In the genomic region with DNA sequence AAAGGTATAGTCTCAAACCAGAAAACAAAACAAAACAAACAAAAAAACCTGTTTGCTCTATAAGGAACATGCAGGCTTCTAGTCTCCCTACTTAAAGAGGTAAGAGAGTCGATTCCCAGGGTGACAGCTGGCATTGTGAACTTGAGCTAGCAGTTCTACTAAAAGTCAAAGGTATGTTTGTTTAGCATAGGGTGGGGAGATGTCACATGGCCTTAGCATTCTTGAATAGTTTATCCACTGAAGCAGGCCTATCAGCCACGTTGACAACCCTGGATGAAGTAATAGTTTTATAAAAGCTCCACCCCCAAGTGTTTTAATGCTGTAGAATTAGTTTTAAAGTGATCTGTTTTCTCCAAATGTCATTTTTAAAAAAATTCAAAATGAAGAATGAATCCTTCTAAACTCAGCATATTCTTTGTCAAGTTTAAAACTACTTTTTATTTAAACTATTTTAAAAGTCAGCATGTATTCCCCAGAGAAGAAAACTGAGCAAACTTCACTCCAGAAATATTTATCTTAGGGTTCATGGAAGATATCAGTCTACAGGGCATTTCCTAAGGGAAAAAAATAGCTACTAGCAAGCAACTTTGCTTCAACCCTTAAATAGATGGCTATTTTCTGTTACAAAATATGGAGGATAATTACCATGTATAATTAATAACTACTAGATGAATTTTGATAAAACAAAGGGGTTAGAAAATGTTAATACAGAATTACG, we compare ENCODE assay signal across 12 cellular contexts. TPM values are rescaled to one million over a fixed set of nuclear protein-coding genes. Genes with fewer than 3 reads are reported as not detected.
DNase-seq lines count a peak whose midpoint lies in the region; ATAC-seq and TF ChIP-seq lines count a peak whose summit lies in the region.
"Had no signal": no experiment of that assay in that cellular context is flagged by ENCODE, and none has a peak within 500 bp of the region (broad histone marks: within the 10 kb centered on the region; RNA-seq: fewer than 3 reads in every experiment).

No MANE protein-coding gene starts in this region.

- peak overlapping the region; percentile 96 for H3K27ac ChIP-seq in SK-N-MC
- H3K27ac ChIP-seq in right atrium auricular region, result peak overlapping the region; percentile 83 to 94

- no peaks in the 10 kb centered on the region for H3K9me3 Mint-ChIP-seq in naive thymus-derived CD8-positive, alpha-beta T cell
- no peaks in the 10 kb centered on the region for H3K9me3 Mint-ChIP-seq in activated T-cell treated with anti-CD3 and anti-CD28 coated beads, Interleukin-2, amount 50 U/mL, for 72 hours
- H3K9me3 Mint-ChIP-seq: activated T-helper 2 cell treated with anti-CD3 and anti-CD28 coated beads, Interferon-gamma antibody, Interleukin-2, Interleukin-4, amounts not matched to agents 10 μg/mL and 5 μg/mL and 100 μg/mL, durations not matched to agents 14 hours and 24 hours and 36 hours; T-helper 1 cell treated with Interleukin-12 subunit alpha and Interleukin-12 subunit beta and Interleukin-4 antibody, amounts not matched to agents 30 μg/mL and 1 μg/mL, for 36 hours had no signal

- peak overlapping the region; percentile 71 for H3K9ac ChIP-seq in SK-N-MC (ENCODE audit: insufficient read length)

- peaks cover 0 to 5% (median 0%) of the 10 kb centered on the region in 3 donors for H3K36me3 Mint-ChIP-seq in naive thymus-derived CD8-positive, alpha-beta T cell
- no peaks in the 10 kb centered on the region for H3K36me3 Mint-ChIP-seq in activated T-cell treated with anti-CD3 and anti-CD28 coated beads, Interleukin-2, amount 50 U/mL, for 72 hours (ENCODE audit: insufficient read depth in 2 of 2)

- POLR2A ChIA-PET in naive thymus-derived CD8-positive, alpha-beta T cell (lab: Charles Lee), result interaction anchor here (0.7 kb wide), 1 partner anchor 187 kb away, joined by 3 read pairs; no protein-coding TSS in a partner anchor

- H3K9me3 ChIP-seq in HAP-1, result no peaks in the 10 kb centered on the region
- no peaks in the 10 kb centered on the region for H3K9me3 ChIP-seq in SK-N-MC (ENCODE audit: low read depth, low read length)
- no peaks in the 10 kb centered on the region for H3K9me3 ChIP-seq in right atrium auricular region
- H3K9me3 ChIP-seq in MG63, result no peaks in the 10 kb centered on the region

- no peak for TF ChIP-seq CTCF in right atrium auricular region (IDR thresholded peaks at IDR 0.05)

- ATAC-seq in sciatic nerve, result peak; percentile 56
- ATAC-seq in naive thymus-derived CD8-positive, alpha-beta T cell, result no peak
- no peak for ATAC-seq in HG03565 (IDR thresholded peaks at IDR 0.05; ENCODE audit: unreplicated experiment)
- ATAC-seq in activated T-cell treated with anti-CD3 and anti-CD28 coated beads, Interleukin-2, amount 50 U/mL, for 72 hours (replicated peaks in 1 of 2), result no peak

- H3K27me3 Mint-ChIP-seq in naive thymus-derived CD8-positive, alpha-beta T cell, result no peaks in the 10 kb centered on the region
- H3K27me3 Mint-ChIP-seq in activated T-cell treated with anti-CD3 and anti-CD28 coated beads, Interleukin-2, amount 50 U/mL, for 72 hours (ENCODE audit: low read depth), result no peaks in the 10 kb centered on the region

- in situ Hi-C loops in HAP-1 (cut with MboI; ENCODE audit: low sequenced_read_pairs), result no loop called here

- H3K27me3 ChIP-seq in HAP-1 (ENCODE audit: low read depth) (no peaks in the 10 kb centered on the region), right atrium auricular region (no peaks in the 10 kb centered on the region), MG63 (peaks cover 2% of the 10 kb centered on the region; the same call in 1 of the 2 replicates)

- intact Hi-C loops in sciatic nerve (cut with DNase I), result no loop called here

- H3K27ac Mint-ChIP-seq in naive thymus-derived CD8-positive, alpha-beta T cell, result peak overlapping the region in 3 of 10 donors; percentile 47 to 87 (median 66)
- no peak overlapping the region for H3K27ac Mint-ChIP-seq in activated T-cell treated with anti-CD3 and anti-CD28 coated beads, Interleukin-2, amount 50 U/mL, for 72 hours
- H3K27ac Mint-ChIP-seq: activated T-helper 2 cell treated with anti-CD3 and anti-CD28 coated beads, Interferon-gamma antibody, Interleukin-2, Interleukin-4, amounts not matched to agents 10 μg/mL and 5 μg/mL and 100 μg/mL, durations not matched to agents 14 hours and 24 hours and 36 hours; T-helper 1 cell treated with Interleukin-12 subunit alpha and Interleukin-12 subunit beta and Interleukin-4 antibody, amounts not matched to agents 30 μg/mL and 1 μg/mL, for 36 hours had no signal

- H3K4me1 ChIP-seq in HAP-1 (peaks cover 1% of the 10 kb centered on the region), right atrium auricular region (peaks cover 0 to 24% of the 10 kb centered on the region in 2 donors)

- H3K4me3 ChIP-seq in HAP-1 (no peak overlapping the region), SK-N-MC (peak overlapping the region; percentile 9), right atrium auricular region (peak overlapping the region; percentile 52 to 64), MG63 (no peak overlapping the region)

- H3K4me1 Mint-ChIP-seq in naive thymus-derived CD8-positive, alpha-beta T cell, result peaks cover 2 to 13% (median 8%) of the 10 kb centered on the region in 4 donors
- H3K4me1 Mint-ChIP-seq in activated T-cell treated with anti-CD3 and anti-CD28 coated beads, Interleukin-2, amount 50 U/mL, for 72 hours (ENCODE audit: low read depth), result peaks cover 9% of the 10 kb centered on the region

- H3K36me3 ChIP-seq in HAP-1 (replicated peaks) (no peaks in the 10 kb centered on the region), SK-N-MC (ENCODE audit: insufficient read depth, low read length) (no peaks in the 10 kb centered on the region), right atrium auricular region (peaks cover 41% of the 10 kb centered on the region), MG63 (no peaks in the 10 kb centered on the region)

- H3K4me3 Mint-ChIP-seq in naive thymus-derived CD8-positive, alpha-beta T cell, result no peak overlapping the region
- H3K4me3 Mint-ChIP-seq in activated T-cell treated with anti-CD3 and anti-CD28 coated beads, Interleukin-2, amount 50 U/mL, for 72 hours, result no peak overlapping the region
- H3K4me3 Mint-ChIP-seq: T-helper 1 cell treated with Interleukin-12 subunit alpha and Interleukin-12 subunit beta and Interleukin-4 antibody, amounts not matched to agents 30 μg/mL and 1 μg/mL, for 36 hours had no signal

- DNase-seq in HAP-1 (ENCODE audit: low spot score in 2 of 2) (peak; percentile 12 to 30), SK-N-MC (ENCODE audit: low read depth, low spot score) (no peak), right atrium auricular region (ENCODE audit: low spot score) (no peak), sciatic nerve (ENCODE audit: low spot score) (no peak), MG63 (no peak)
- DNase-seq in naive thymus-derived CD8-positive, alpha-beta T cell, result no peak
- DNase-seq in activated T-cell treated with anti-CD3 and anti-CD28 coated beads, Interleukin-2, amount 50 U/mL, for 72 hours, result no peak
- DNase-seq: NCI-H146 had no signal

RNA-seq across cellular contexts. Expression of a gene that starts 1.7 kb away (rescaled TPM):
- 100 to 1,000 TPM; 357 to 410 TPM for total RNA-seq in right atrium auricular region
- total RNA-seq in sciatic nerve, result 19.9 TPM
- 1 to 10 TPM; 5.5 to 5.6 TPM for total RNA-seq in naive thymus-derived CD8-positive, alpha-beta T cell
- 1 to 10 TPM in 1 of 3 donors, under 1 TPM in 2; 0.52 to 1.5 (median 0.88) TPM for polyA plus RNA-seq in naive thymus-derived CD8-positive, alpha-beta T cell
- 1 to 10 TPM in 1 of 2 donors, under 1 TPM in 1; 0.39 to 1.1 TPM for total RNA-seq in activated T-cell treated with anti-CD3 and anti-CD28 coated beads, Interleukin-2, amount 50 U/mL, for 72 hours
- 0.03 and 0.05 TPM in 2 replicates for total RNA-seq in MG63 (2014; rRNA removed; shearing (Covaris generic); ENCODE audit: low replicate concordance)
- total RNA-seq: Daoy had no signal

RNA-seq across cellular contexts. Expression of a gene that starts 29.5 kb away (rescaled TPM):
- total RNA-seq in right atrium auricular region (1,000 to 10,000 TPM; 1,108 to 5,712 TPM), sciatic nerve (358 TPM)
- total RNA-seq in naive thymus-derived CD8-positive, alpha-beta T cell, result 100 to 1,000 TPM; 432 to 443 TPM
- polyA plus RNA-seq in naive thymus-derived CD8-positive, alpha-beta T cell, result 1,000 to 10,000 TPM; 2,292 to 2,558 (median 2,421) TPM
- 100 to 1,000 TPM; 425 to 483 TPM for total RNA-seq in activated T-cell treated with anti-CD3 and anti-CD28 coated beads, Interleukin-2, amount 50 U/mL, for 72 hours
- total RNA-seq in MG63 (2014; rRNA removed; shearing (Covaris generic); ENCODE audit: low replicate concordance), result 750 and 1,020 TPM in 2 replicates

RNA-seq across cellular contexts. Expression of a gene that starts 43.8 kb away (rescaled TPM):
- total RNA-seq in right atrium auricular region (100 to 1,000 TPM; 180 to 231 TPM), sciatic nerve (275 TPM)
- 100 to 1,000 TPM; 184 to 194 TPM for total RNA-seq in naive thymus-derived CD8-positive, alpha-beta T cell
- polyA plus RNA-seq in naive thymus-derived CD8-positive, alpha-beta T cell, result 100 to 1,000 TPM; 828 to 956 (median 830) TPM
- total RNA-seq in activated T-cell treated with anti-CD3 and anti-CD28 coated beads, Interleukin-2, amount 50 U/mL, for 72 hours, result 100 to 1,000 TPM; 235 to 276 TPM
- total RNA-seq in MG63 (2014; rRNA removed; shearing (Covaris generic); ENCODE audit: low replicate concordance), result 311 and 396 TPM in 2 replicates

Comparison
In these comparisons a context has a peak if more than half of its experiments do, and no peak if none do; other contexts are left out.
1. DNase-seq: peak in HAP-1 (2 of 2); none in SK-N-MC (single experiment), right atrium auricular region (single experiment), sciatic nerve (single experiment), naive thymus-derived CD8-positive, alpha-beta T cell (0 of 10), activated T-cell treated with anti-CD3 and anti-CD28 coated beads, Interleukin-2, amount 50 U/mL, for 72 hours (0 of 2) and MG63 (single experiment).
2. H3K4me3 ChIP-seq: peak in SK-N-MC (single experiment) and right atrium auricular region (2 of 2); none in HAP-1 (single experiment) and MG63 (single experiment).
3. RNA of a gene that starts 1.7 kb away (total RNA-seq): 357 to 410 TPM in right atrium auricular region; 19.9 TPM in sciatic nerve (single experiment), 5.5 to 5.6 TPM in naive thymus-derived CD8-positive, alpha-beta T cell, 0.39 to 1.1 TPM in activated T-cell treated with anti-CD3 and anti-CD28 coated beads, Interleukin-2, amount 50 U/mL, for 72 hours and 0.03 to 0.05 TPM in MG63; every median in the first group is over 10 times any median in the second.